In the genomic region with DNA sequence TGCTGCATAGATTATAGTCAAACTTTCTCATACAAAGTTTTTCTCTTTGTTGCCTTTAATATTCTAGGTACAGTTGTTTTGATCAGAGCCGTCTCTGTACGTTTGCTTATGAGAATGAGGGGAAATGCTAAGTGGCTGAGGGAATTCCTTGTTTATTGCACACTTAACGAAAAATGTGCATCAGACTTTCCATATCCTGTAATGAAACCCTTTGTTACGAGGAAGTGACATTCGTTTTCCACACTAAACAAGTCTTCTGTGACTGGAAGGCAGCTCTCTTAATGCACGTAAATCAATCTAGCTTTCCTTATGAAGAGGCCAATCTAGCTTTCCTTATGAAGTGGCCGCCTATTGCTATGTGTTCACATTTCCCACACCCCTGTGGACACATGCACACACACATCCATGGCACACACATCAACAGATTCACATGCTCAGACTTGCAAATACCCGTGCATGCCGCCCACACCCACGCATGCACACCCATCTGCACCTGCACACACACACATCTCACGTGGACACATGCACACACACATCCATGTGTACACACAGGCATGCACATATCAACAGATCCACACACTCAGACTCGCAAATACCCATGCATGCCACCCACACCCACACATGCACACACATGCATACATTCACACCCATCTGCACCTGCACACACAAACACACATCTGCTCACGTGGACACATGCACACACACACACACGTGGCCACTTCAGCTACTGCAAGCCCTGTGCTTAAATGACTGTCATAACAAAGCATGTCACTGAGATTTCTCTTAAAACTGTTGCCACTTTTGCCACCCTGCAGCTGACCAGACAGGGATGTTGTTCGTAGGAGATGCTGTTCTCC, we compare ENCODE assay signal across 25 cellular contexts.
A peak's percentile ranks its signal among the peaks of the same experiment; 100 is the strongest.
DNase-seq lines count a peak whose midpoint lies in the region; ATAC-seq lines count a peak whose summit lies in the region.
"Had no signal": no experiment of that assay in that cellular context is flagged by ENCODE, and none has a peak within 500 bp of the region (broad histone marks: within the 10 kb centered on the region; RNA-seq: fewer than 3 reads in every experiment).

No MANE protein-coding gene starts in this region.

- H3K4me3 ChIP-seq in BLaER1 treated with 17β-estradiol and CSF1 and Interleukin-3, amounts not matched to agents 10 nM and 100 nM = no peak overlapping the region
- H3K4me3 ChIP-seq: HAP-1, left lung, MG63, SJSA1 had no signal

- H3K9me3 ChIP-seq in BLaER1 treated with 17β-estradiol and CSF1 and Interleukin-3, amounts not matched to agents 10 nM and 100 nM (replicated peaks in 1 of 11) = peaks cover 0 to 9% (median 3%) of the 10 kb centered on the region in 11 experiments; a peak in 8 of 22 replicates
- H3K9me3 ChIP-seq: BE2C, HAP-1, left lung, MG63, neutrophil, SJSA1 had no signal

- H3K36me3 Mint-ChIP-seq in activated T-cell treated with anti-CD3 and anti-CD28 coated beads, Interleukin-2, amount 50 U/mL, for 24 hours (ENCODE audit: low read depth) = no peaks in the 10 kb centered on the region
- no peaks in the 10 kb centered on the region for H3K36me3 Mint-ChIP-seq in activated T-helper 17 cell treated with anti-CD3 and anti-CD28 coated beads, Interleukin-2, amount 50 U/mL, for 72 hours (ENCODE audit: low read depth)
- H3K36me3 Mint-ChIP-seq: brain, T-cell had no signal

- no peaks in the 10 kb centered on the region for H4K20me1 ChIP-seq in BLaER1 treated with 17β-estradiol and CSF1 and Interleukin-3, amounts not matched to agents 10 nM and 100 nM

- DNase-seq in activated T-cell treated with anti-CD3 and anti-CD28 coated beads, Interleukin-2, amount 50 U/mL, for 24 hours = no peak
- no peak for DNase-seq in activated T-cell treated with anti-CD3 and anti-CD28 coated beads for 4 hours
- DNase-seq in left kidney (ENCODE audit: low read depth, low spot score) = peak; percentile 38
- DNase-seq: activated B cell treated with CpG ODN at 0.5 μM for 24 hours; activated CD8-positive, alpha-beta memory T cell treated with anti-CD3 and anti-CD28 coated beads for 24 hours; BE2C; KG1; left lung; MG63; NCI-H1105 treated with DMSO at 0.1 percent for 48 hours; NCI-H2029 treated with DMSO at 0.1 percent for 48 hours; NCI-H774; RPMI8226; stimulated activated CD4-positive, alpha-beta T cell treated with anti-CD3 and anti-CD28 coated beads, Interleukin-12 subunit alpha, Interleukin-12 subunit beta, amount 100 ng/mL, for 4 hours; stimulated activated naive CD4-positive, alpha-beta T cell treated with Interleukin-2 at 50 U/mL for 16 hours; T-cell had no signal

- H3K4me3 Mint-ChIP-seq in activated T-cell treated with anti-CD3 and anti-CD28 coated beads, Interleukin-2, amount 50 U/mL, for 24 hours = peak overlapping the region; percentile 6
- H3K4me3 Mint-ChIP-seq in activated T-helper 17 cell treated with anti-CD3 and anti-CD28 coated beads, Interleukin-2, amount 50 U/mL, for 72 hours = peak overlapping the region; percentile 6
- H3K4me3 Mint-ChIP-seq: activated B cell treated with CpG ODN at 0.5 μM for 24 hours, brain, T-cell had no signal

- H3K4me1 Mint-ChIP-seq in activated T-cell treated with anti-CD3 and anti-CD28 coated beads, Interleukin-2, amount 50 U/mL, for 24 hours (ENCODE audit: low read depth) = peaks cover 39% of the 10 kb centered on the region
- H3K4me1 Mint-ChIP-seq in activated T-helper 17 cell treated with anti-CD3 and anti-CD28 coated beads, Interleukin-2, amount 50 U/mL, for 72 hours = peaks cover 22% of the 10 kb centered on the region

- H3K27ac ChIP-seq in BLaER1 treated with 17β-estradiol and CSF1 and Interleukin-3, amounts not matched to agents 10 nM and 100 nM = no peak overlapping the region
- H3K27ac ChIP-seq: left lung, neutrophil, SJSA1 had no signal

- ATAC-seq in activated T-helper 17 cell treated with anti-CD3 and anti-CD28 coated beads, Interleukin-2, amount 50 U/mL, for 72 hours (replicated peaks) = peak; percentile 66
- no peak for ATAC-seq in GM21423 (IDR thresholded peaks at IDR 0.05; ENCODE audit: unreplicated experiment)
- ATAC-seq in HG03025 (IDR thresholded peaks at IDR 0.05; ENCODE audit: low FRiP score, unreplicated experiment) = no peak
- ATAC-seq: left lung, sciatic nerve, T-cell had no signal

- no peaks in the 10 kb centered on the region for H3K27me3 ChIP-seq in BLaER1 treated with 17β-estradiol and CSF1 and Interleukin-3, amounts not matched to agents 10 nM and 100 nM
- H3K27me3 ChIP-seq: BE2C, MG63, SJSA1 had no signal

- H3K4me2 ChIP-seq in BLaER1 treated with 17β-estradiol and CSF1 and Interleukin-3, amounts not matched to agents 10 nM and 100 nM = peak overlapping the region in 9 of 11 experiments; percentile 16 to 49 (median 28); a peak in 16 of 22 replicates

- peak overlapping the region; percentile 45 for H3K27ac Mint-ChIP-seq in activated T-cell treated with anti-CD3 and anti-CD28 coated beads, Interleukin-2, amount 50 U/mL, for 24 hours
- H3K27ac Mint-ChIP-seq in activated T-helper 17 cell treated with anti-CD3 and anti-CD28 coated beads, Interleukin-2, amount 50 U/mL, for 72 hours = no peak overlapping the region
- H3K27ac Mint-ChIP-seq: activated B cell treated with CpG ODN at 0.5 μM for 24 hours, T-cell had no signal

- H3K36me3 ChIP-seq in BLaER1 treated with 17β-estradiol and CSF1 and Interleukin-3, amounts not matched to agents 10 nM and 100 nM = no peaks in the 10 kb centered on the region
- H3K36me3 ChIP-seq: BE2C, HAP-1, left lung, MG63, neutrophil, SJSA1 had no signal

- H3K9ac ChIP-seq in BLaER1 treated with 17β-estradiol and CSF1 and Interleukin-3, amounts not matched to agents 10 nM and 100 nM = no peak overlapping the region

- peaks cover 16 to 35% (median 25%) of the 10 kb centered on the region in 10 experiments; a peak in 19 of 20 replicates for H3K4me1 ChIP-seq in BLaER1 treated with 17β-estradiol and CSF1 and Interleukin-3, amounts not matched to agents 10 nM and 100 nM
- H3K4me1 ChIP-seq: BE2C, HAP-1, left lung had no signal

- H3K27me3 Mint-ChIP-seq in activated T-cell treated with anti-CD3 and anti-CD28 coated beads, Interleukin-2, amount 50 U/mL, for 24 hours = peaks cover 12% of the 10 kb centered on the region
- peaks cover 4% of the 10 kb centered on the region for H3K27me3 Mint-ChIP-seq in activated T-helper 17 cell treated with anti-CD3 and anti-CD28 coated beads, Interleukin-2, amount 50 U/mL, for 72 hours
- H3K27me3 Mint-ChIP-seq: brain had no signal

- no peaks in the 10 kb centered on the region for H3K9me3 Mint-ChIP-seq in activated T-cell treated with anti-CD3 and anti-CD28 coated beads, Interleukin-2, amount 50 U/mL, for 24 hours
- H3K9me3 Mint-ChIP-seq in activated T-helper 17 cell treated with anti-CD3 and anti-CD28 coated beads, Interleukin-2, amount 50 U/mL, for 72 hours = no peaks in the 10 kb centered on the region
- H3K9me3 Mint-ChIP-seq: activated B cell treated with CpG ODN at 0.5 μM for 24 hours, T-cell had no signal
